21 cellular contexts compared by ENCODE assay signal in genomic region chr17:47975815-47976190, GRCh38. TPM values are rescaled to one million over a fixed set of nuclear protein-coding genes. Genes with fewer than 3 reads are reported as not detected.
"Had no signal": no experiment of that assay in that cellular context is flagged by ENCODE, and none has a peak within 500 bp of the region (broad histone marks: within the 10 kb centered on the region; RNA-seq: fewer than 3 reads in every experiment).

No MANE protein-coding gene starts in this region.

- H3K9me3 ChIP-seq: esophagus squamous epithelium, heart left ventricle, pancreas, tibial nerve had no signal

- H3K4me3 ChIP-seq: esophagus squamous epithelium, heart left ventricle, lung, pancreas, tibial nerve had no signal

- H3K27ac Mint-ChIP-seq: natural killer cell treated with Interleukin-12 subunit alpha and Interleukin-12 subunit beta and Interleukin-15 and Interleukin-18, amount 100 ng/mL, for 72 hours; progenitor cell of endocrine pancreas; stimulated activated naive CD8-positive, alpha-beta T cell treated with anti-CD3 and anti-CD28 coated beads, Interleukin-15, Interleukin-2, amounts not matched to agents 100 ng/mL and 50 ng/mL, for 24 hours had no signal

- ATAC-seq: heart left ventricle; left colon; left ventricle myocardium superior; natural killer cell treated with Interleukin-12 subunit alpha and Interleukin-12 subunit beta and Interleukin-15 and Interleukin-18, amount 100 ng/mL, for 72 hours; pancreas; right cardiac atrium had no signal

- H3K27me3 Mint-ChIP-seq: natural killer cell treated with Interleukin-12 subunit alpha and Interleukin-12 subunit beta and Interleukin-15 and Interleukin-18, amount 100 ng/mL, for 72 hours; stimulated activated naive CD8-positive, alpha-beta T cell treated with anti-CD3 and anti-CD28 coated beads, Interleukin-15, Interleukin-2, amounts not matched to agents 100 ng/mL and 50 ng/mL, for 24 hours had no signal

- DNase-seq: effector memory CD4-positive, alpha-beta T cell; esophagus squamous epithelium; foreskin fibroblast; heart left ventricle; hippocampal formation; left colon; left ventricle myocardium superior; mesenchymal stem cell; midbrain; occipital lobe; pancreas; right cardiac atrium; small intestine; stimulated activated CD4-positive, alpha-beta T cell treated with anti-CD3 and anti-CD28 coated beads, Interleukin-12 subunit alpha, Interleukin-12 subunit beta, amount 100 ng/mL, for 4 hours; stimulated activated CD4-positive, alpha-beta T cell treated with anti-CD3 and anti-CD28 coated beads, Interleukin-2, amount 100 ng/mL, for 48 hours had no signal

- H3K4me3 Mint-ChIP-seq: natural killer cell treated with Interleukin-12 subunit alpha and Interleukin-12 subunit beta and Interleukin-15 and Interleukin-18, amount 100 ng/mL, for 72 hours; stimulated activated naive CD8-positive, alpha-beta T cell treated with anti-CD3 and anti-CD28 coated beads, Interleukin-15, Interleukin-2, amounts not matched to agents 100 ng/mL and 50 ng/mL, for 24 hours had no signal

- H3K27ac ChIP-seq: esophagus squamous epithelium, heart left ventricle, pancreas, tibial nerve had no signal

- H3K9me3 Mint-ChIP-seq: natural killer cell treated with Interleukin-12 subunit alpha and Interleukin-12 subunit beta and Interleukin-15 and Interleukin-18, amount 100 ng/mL, for 72 hours; stimulated activated naive CD8-positive, alpha-beta T cell treated with anti-CD3 and anti-CD28 coated beads, Interleukin-15, Interleukin-2, amounts not matched to agents 100 ng/mL and 50 ng/mL, for 24 hours had no signal

- H3K27me3 ChIP-seq: esophagus squamous epithelium, heart left ventricle, pancreas, tibial nerve had no signal

RNA-seq across cellular contexts. Expression of gene PRR15L, which starts 18.1 kb away (rescaled TPM):
- total RNA-seq: left ventricle myocardium superior; natural killer cell treated with Interleukin-12 subunit alpha and Interleukin-12 subunit beta and Interleukin-15 and Interleukin-18, amount 100 ng/mL, for 72 hours; occipital lobe; right cardiac atrium; temporal lobe; tibial nerve had no signal
- polyA plus RNA-seq: right cardiac atrium had no signal
